18 cellular contexts compared by ENCODE assay signal in genomic region chr12:23704992-23705943, GRCh38.
DNase-seq lines count a peak whose midpoint lies in the region; ATAC-seq, FAIRE-seq and TF ChIP-seq lines count a peak whose summit lies in the region.
"Had no signal": no experiment of that assay in that cellular context is flagged by ENCODE, and none has a peak within 500 bp of the region (broad histone marks: within the 10 kb centered on the region; RNA-seq: fewer than 3 reads in every experiment).

No MANE protein-coding gene starts in this region.

- H3K27me3 ChIP-seq in HepG2 (ENCODE audit: control insufficient read depth in 1 of 2, insufficient read depth in 2 of 2, low read length in 2 of 2) (no peaks in the 10 kb centered on the region), right lobe of liver (no peaks in the 10 kb centered on the region), ectodermal cell (ENCODE audit: control insufficient read depth, insufficient read depth, low read length, poor library complexity, severe bottlenecking) (no peaks in the 10 kb centered on the region), transverse colon (no peaks in the 10 kb centered on the region)

- H4K20me1 ChIP-seq in HepG2 (ENCODE audit: insufficient read depth, low read length): no peaks in the 10 kb centered on the region

- H3K79me2 ChIP-seq in HepG2 (ENCODE audit: insufficient read depth, low read length): no peaks in the 10 kb centered on the region

- DNase-seq in HepG2 (ENCODE audit: low spot score) (no peak), right lobe of liver (no peak), left kidney (ENCODE audit: low read depth, low spot score) (peak; percentile 5), COLO668 (lab: John Stamatoyannopoulos, UW; ENCODE audit: unreplicated experiment) (no peak), transverse colon (no peak)
- DNase-seq: Caco-2, DMS79, GDM1, GM23248, Kasumi-1, NCI-H1105 treated with DMSO at 0.1 percent for 48 hours, NCI-H187 treated with DMSO at 0.1 percent for 48 hours, NCI-H526, PC-9 had no signal

- H3K4me1 ChIP-seq in HepG2 (ENCODE audit: insufficient read depth, low read length) (no peaks in the 10 kb centered on the region), right lobe of liver (no peaks in the 10 kb centered on the region), ectodermal cell (ENCODE audit: control insufficient read depth, insufficient read depth, low read length) (peaks cover 14% of the 10 kb centered on the region), transverse colon (no peaks in the 10 kb centered on the region)
- H3K4me1 ChIP-seq: A549, Caco-2 had no signal

- CTCF ChIA-PET in HepG2 (lab: Yijun Ruan, JAX; ENCODE audit: low intra/inter-chr PET ratio, low total read pairs): no interaction called here

- TF ChIP-seq EP300 in HepG2 (IDR thresholded peaks at IDR 0.05; ENCODE audit: low read depth in 2 of 2, low read length in 2 of 2): no peak
- no peak for TF ChIP-seq EP300 in HepG2 (CRISPR knock-in tag; IDR thresholded peaks at IDR 0.05; ENCODE audit: borderline replicate concordance)
- TF ChIP-seq EP300 in transverse colon (IDR thresholded peaks at IDR 0.05; ENCODE audit: low read depth): no peak

- ATAC-seq in HepG2 (no peak), right lobe of liver (no peak), GM19463 (IDR thresholded peaks at IDR 0.05; ENCODE audit: unreplicated experiment) (no peak)
- ATAC-seq: A549 had no signal

- in situ Hi-C loops in HepG2 (cut with HindIII; ENCODE audit: extremely low pct_ligation_motif_present, low pct_unique_long_range_greater_than_20kb) (no loop called here), transverse colon (cut with MboI; ENCODE audit: low pct_ligation_motif_present in 1 of 4, low pct_unique_long_range_greater_than_20kb in 1 of 4, low sequenced_read_pairs in 3 of 4) (no loop called here)

- TF ChIP-seq CTCF in HepG2 (CRISPR knock-in tag; IDR thresholded peaks at IDR 0.05) (no peak), right lobe of liver (IDR thresholded peaks at IDR 0.05) (no peak), transverse colon (IDR thresholded peaks at IDR 0.05) (no peak)

- WGBS in HepG2 (ENCODE audit: low lambda C conversion rate): 95% methylated on average over 6 of the region's 6 CpGs
- WGBS in right lobe of liver (ENCODE audit: insufficient coverage, low coverage, low lambda C conversion rate, missing lambda C conversion rate): 73% methylated on average over 6 of the region's 6 CpGs
- 41 to 49% methylated on average over 5 to 6 of the region's 6 CpGs for WGBS in ectodermal cell, 2 experiments
- 69 to 73% methylated on average over 3 to 6 of the region's 6 CpGs for WGBS in transverse colon (ENCODE audit: low coverage in 1 of 2), 2 donors

- H3K27ac ChIP-seq in HepG2 (ENCODE audit: extremely low read length, insufficient read depth, low read length): no peak overlapping the region
- no peak overlapping the region for H3K27ac ChIP-seq in right lobe of liver
- peak overlapping the region; percentile 61 for H3K27ac ChIP-seq in ectodermal cell (ENCODE audit: insufficient read depth, low read depth, low read length, poor library complexity, severe bottlenecking)
- H3K27ac ChIP-seq in transverse colon: no peak overlapping the region
- H3K27ac ChIP-seq: A549, C4-2B, GM23248, PC-9 had no signal

- no peak for FAIRE-seq in HepG2 (lab: Jason Lieb, UNC)
- FAIRE-seq: A549 had no signal

- H3K4me2 ChIP-seq in HepG2 (ENCODE audit: low read depth, low read length): no peak overlapping the region
- H3K4me2 ChIP-seq: A549, PC-9 had no signal

- H2AFZ ChIP-seq in HepG2 (ENCODE audit: low read length): no peak overlapping the region
- H2AFZ ChIP-seq: GM23248, PC-9 had no signal

- POLR2A ChIA-PET in HepG2 (lab: Yijun Ruan, JAX): no interaction called here

- TF ChIP-seq RAD21 in HepG2 (CRISPR knock-in tag; IDR thresholded peaks at IDR 0.05): no peak

- H3K9me3 ChIP-seq in HepG2 (ENCODE audit: low read length): no peaks in the 10 kb centered on the region
- no peaks in the 10 kb centered on the region for H3K9me3 ChIP-seq in right lobe of liver
- H3K9me3 ChIP-seq in ectodermal cell (ENCODE audit: control insufficient read depth, low read length): no peaks in the 10 kb centered on the region
- H3K9me3 ChIP-seq in transverse colon: no peaks in the 10 kb centered on the region
- H3K9me3 ChIP-seq: A549 had no signal

- H3K4me3 ChIP-seq in HepG2 (replicated peaks in 1 of 3; ENCODE audit: insufficient read depth in 1 of 3, low read depth in 2 of 3, low read length in 3 of 3) (no peak overlapping the region), right lobe of liver (no peak overlapping the region), ectodermal cell (ENCODE audit: insufficient read depth, low read depth, low read length) (no peak overlapping the region), transverse colon (no peak overlapping the region)
- H3K4me3 ChIP-seq: A549, GM23248, PC-9 had no signal

- BruUV-seq in HepG2 (replicated peaks; lab: Mats Ljungman, UMichigan): no TSS peak

- H3K9ac ChIP-seq in HepG2 (ENCODE audit: insufficient read depth, low read depth, low read length): no peak overlapping the region
- H3K9ac ChIP-seq: GM23248 had no signal

- intact Hi-C loops in HepG2 (cut with micrococcal nuclease; ENCODE audit: unreplicated experiment) (no loop called here), right lobe of liver (cut with DNase I) (no loop called here), transverse colon (cut with DNase I; ENCODE audit: low total_unique reads) (no loop called here)

- peaks cover 0 to 1% of the 10 kb centered on the region in 2 experiments; a peak in 3 of 5 replicates for H3K36me3 ChIP-seq in HepG2 (replicated peaks in 1 of 2; ENCODE audit: control insufficient read depth in 1 of 2, insufficient read depth in 2 of 2, low read length in 2 of 2)
- no peaks in the 10 kb centered on the region for H3K36me3 ChIP-seq in right lobe of liver
- H3K36me3 ChIP-seq in ectodermal cell (ENCODE audit: control insufficient read depth, insufficient read depth, low read length): no peaks in the 10 kb centered on the region
- no peaks in the 10 kb centered on the region for H3K36me3 ChIP-seq in transverse colon

- TF ChIP-seq POLR2A in HepG2 (IDR thresholded peaks at IDR 0.05; ENCODE audit: insufficient read depth in 1 of 2, low read depth in 2 of 2, low read length in 2 of 2) (no peak), right lobe of liver (IDR thresholded peaks at IDR 0.05) (no peak), transverse colon (IDR thresholded peaks at IDR 0.05) (no peak)

TF ChIP-seq in HepG2, 621 proteins besides CTCF, POLR2A, EP300 and RAD21:
- TF ChIP-seq ZNF362 (CRISPR knock-in tag; IDR thresholded peaks at IDR 0.05; ENCODE audit: borderline replicate concordance) (no peak), ZKSCAN5 (CRISPR knock-in tag; IDR thresholded peaks at IDR 0.05) (no peak), RBM22 (optimal IDR thresholded peaks at IDR 0.05; ENCODE audit: low read length) (peak; percentile 68)
